15 cellular contexts compared by ENCODE assay signal in the genomic region with DNA sequence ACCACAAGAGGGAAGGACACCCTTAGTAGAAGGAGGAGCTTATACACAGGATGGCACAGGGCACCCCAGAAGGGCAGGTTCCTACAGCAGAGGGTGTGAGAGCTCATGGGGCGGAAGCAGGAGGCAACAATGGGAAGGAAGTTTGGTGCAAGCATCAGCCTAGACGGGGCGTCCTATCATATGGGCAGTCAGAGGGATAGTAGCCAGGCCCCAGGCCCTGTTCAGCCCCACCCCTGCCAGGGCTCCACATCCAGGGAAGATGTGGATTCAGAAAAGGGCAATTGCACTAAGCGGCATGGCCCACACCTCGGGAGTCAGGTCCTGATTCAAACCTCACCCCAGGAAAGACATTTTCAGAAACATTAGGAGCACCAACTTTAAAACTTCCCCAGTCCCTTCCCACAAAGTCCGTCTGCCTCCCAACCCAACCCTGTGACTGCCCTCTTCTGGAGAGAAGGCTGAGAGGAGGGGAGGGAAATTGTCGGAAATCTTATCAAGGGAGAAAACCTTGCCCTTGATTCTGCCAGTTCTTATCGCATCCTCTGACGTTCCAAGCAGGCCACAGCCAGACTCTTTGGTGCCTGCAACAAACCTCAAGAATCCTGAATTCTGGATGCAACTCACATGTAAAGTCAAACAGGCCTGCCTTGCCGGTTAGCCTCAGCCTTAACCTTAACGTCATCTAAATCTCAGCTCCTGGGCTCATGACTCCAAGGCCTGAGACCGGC.
DNase-seq lines count a peak whose midpoint lies in the region; TF ChIP-seq lines count a peak whose summit lies in the region.
"Had no signal": no experiment of that assay in that cellular context is flagged by ENCODE, and none has a peak within 500 bp of the region (broad histone marks: within the 10 kb centered on the region; RNA-seq: fewer than 3 reads in every experiment).

No MANE protein-coding gene starts in this region.

- CTCF ChIA-PET in RWPE1 (lab: Yijun Ruan, JAX) = no interaction called here

- TF ChIP-seq CTCF in retinal pigment epithelial cell (conservative IDR thresholded peaks at IDR 0.05; ENCODE audit: low read depth, low read length) = peak; percentile 48
- TF ChIP-seq CTCF in RWPE1 (conservative IDR thresholded peaks at IDR 0.05; ENCODE audit: low read depth) = no peak

- DNase-seq in DMS 273 (lab: John Stamatoyannopoulos, UW; ENCODE audit: unreplicated experiment) = peak; percentile 9
- no peak for DNase-seq in DMS 273 treated with DMSO at 0.1 percent for 48 hours (lab: John Stamatoyannopoulos, UW)
- peak; percentile 100 for DNase-seq in amniotic epithelial cell (ENCODE audit: low read depth)
- peak; percentile 22 for DNase-seq in iPS DF 4.7 (ENCODE audit: extremely low read depth, low spot score)
- DNase-seq in retinal pigment epithelial cell (ENCODE audit: low read depth) = no peak
- no peak for DNase-seq in hepatic stellate cell (ENCODE audit: low spot score)
- no peak for DNase-seq in superior temporal gyrus (ENCODE audit: extremely low spot score)
- no peak for DNase-seq in RWPE1 (ENCODE audit: low spot score)
- DNase-seq: caudate nucleus, DMS53, GOT3, NCI-H1417 had no signal

- no peak overlapping the region for H3K27ac ChIP-seq in RWPE1
- H3K27ac ChIP-seq: 22Rv1, esophagus muscularis mucosa, tibial nerve had no signal

- H3K4me3 ChIP-seq in retinal pigment epithelial cell (ENCODE audit: low read length) = no peak overlapping the region
- H3K4me3 ChIP-seq: esophagus muscularis mucosa, tibial nerve had no signal

- POLR2A ChIA-PET in RWPE1 (lab: Yijun Ruan, JAX; ENCODE audit: low non-redundant PET) = no interaction called here

Comparison
In these comparisons a context has a peak if more than half of its experiments do, and no peak if none do; other contexts are left out.
1. DNase-seq: peak in DMS 273 (single experiment), amniotic epithelial cell (single experiment) and iPS DF 4.7 (single experiment); none in DMS 273 treated with DMSO at 0.1 percent for 48 hours (single experiment), retinal pigment epithelial cell (single experiment), hepatic stellate cell (single experiment), superior temporal gyrus (single experiment) and RWPE1 (single experiment).